Comparison of ENCODE assay signal across 10 cellular contexts in the genomic region with DNA sequence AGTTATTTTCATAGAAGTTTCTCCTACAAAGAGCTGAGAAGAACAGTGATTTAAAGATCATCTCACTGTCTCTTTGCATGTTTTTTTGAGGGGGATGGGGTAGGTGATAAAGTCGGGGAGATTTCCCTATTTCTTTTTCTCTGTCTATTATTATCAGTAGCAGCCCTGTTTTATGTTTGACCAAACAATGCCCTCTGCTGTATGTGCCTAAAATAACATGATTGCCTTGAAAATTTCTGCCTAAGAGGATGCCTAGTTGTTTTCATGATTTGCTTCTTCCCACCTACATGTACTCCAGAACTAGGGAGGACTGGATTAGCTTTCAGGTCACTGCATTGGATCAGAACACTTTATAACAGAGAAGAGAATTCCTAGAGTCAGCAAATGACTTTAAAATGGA.
DNase-seq lines count a peak whose midpoint lies in the region; FAIRE-seq and TF ChIP-seq lines count a peak whose summit lies in the region.
"Had no signal": no experiment of that assay in that cellular context is flagged by ENCODE, and none has a peak within 500 bp of the region (broad histone marks: within the 10 kb centered on the region; RNA-seq: fewer than 3 reads in every experiment).

No MANE protein-coding gene starts in this region.

- peaks cover 35% of the 10 kb centered on the region for H3K4me1 Mint-ChIP-seq in mesothelial cell of epicardium

- H3K9me3 Mint-ChIP-seq in mesothelial cell of epicardium, result peaks cover 3% of the 10 kb centered on the region

- no peak overlapping the region for H3K27ac Mint-ChIP-seq in mesothelial cell of epicardium
- H3K27ac Mint-ChIP-seq: activated naive CD4-positive, alpha-beta T cell treated with anti-CD3 and anti-CD28 coated beads, Interleukin-2, amount 50 U/mL, for 72 hours had no signal

- TF ChIP-seq CTCF in GM10248 (IDR thresholded peaks at IDR 0.05; ENCODE audit: control extremely low read depth, extremely low read depth, low read depth, missing control alignments) (no peak), WERI-Rb-1 (IDR thresholded peaks at IDR 0.05; ENCODE audit: low read depth, low read length) (0 out of 2 replicates have a peak, but pooled peaks have one; percentile 24), mesothelial cell of epicardium (IDR thresholded peaks at IDR 0.05; ENCODE audit: unreplicated experiment) (peak; percentile 52), adrenal gland (IDR thresholded peaks at IDR 0.05) (peak in 3 of 6 experiments; percentile 16 to 23 (median 21))

- H3K4me1 ChIP-seq in adrenal gland (replicated peaks in 1 of 2), result no peaks in the 10 kb centered on the region

- no peaks in the 10 kb centered on the region for H3K27me3 Mint-ChIP-seq in mesothelial cell of epicardium (ENCODE audit: low read depth)

- H3K4me3 Mint-ChIP-seq in mesothelial cell of epicardium, result no peak overlapping the region

- TF ChIP-seq POLR2A in adrenal gland (IDR thresholded peaks at IDR 0.05) (no peak), GM12891 (IDR thresholded peaks at IDR 0.05; ENCODE audit: low read depth, low read length) (no peak)

- no peak for FAIRE-seq in GM12891 (lab: Jason Lieb, UNC)

- CTCF ChIA-PET in GM10248 (lab: Yijun Ruan, JAX), result no interaction called here

- H3K27me3 ChIP-seq in WERI-Rb-1 (ENCODE audit: insufficient read depth, low read depth, severe bottlenecking) (peaks cover 41% of the 10 kb centered on the region), adrenal gland (no peaks in the 10 kb centered on the region)

- 0 to 9% (median 5%) methylated on average over 1 of the region's 1 CpG for WGBS in adrenal gland, 4 donors

- H3K9me3 ChIP-seq in WERI-Rb-1 (ENCODE audit: severe bottlenecking) (no peaks in the 10 kb centered on the region), adrenal gland (replicated peaks in 1 of 3) (no peaks in the 10 kb centered on the region)

- intact Hi-C loops in adrenal gland (cut with DNase I), result no loop called here

- H3K36me3 ChIP-seq in WERI-Rb-1, result no peaks in the 10 kb centered on the region
- no peaks in the 10 kb centered on the region for H3K36me3 ChIP-seq in adrenal gland (replicated peaks in 1 of 2)

- DNase-seq in GM10248 (ENCODE audit: extremely low spot score), result peak; percentile 5
- peak; percentile 4 for DNase-seq in M059J (ENCODE audit: low read depth)
- no peak for DNase-seq in WERI-Rb-1
- no peak for DNase-seq in mesothelial cell of epicardium (ENCODE audit: low spot score in 2 of 2, unreplicated experiment in 2 of 2)
- no peak for DNase-seq in adrenal gland
- no peak for DNase-seq in RPMI8226
- DNase-seq in AG08395 (ENCODE audit: low spot score), result no peak
- no peak for DNase-seq in GM12891 (ENCODE audit: insufficient read length, low spot score)
- DNase-seq: HCEC 1CT had no signal

- H3K4me3 ChIP-seq in WERI-Rb-1 (ENCODE audit: low read depth, low read length) (no peak overlapping the region), adrenal gland (no peak overlapping the region)

- no peak overlapping the region for H3K27ac ChIP-seq in WERI-Rb-1
- no peak overlapping the region for H3K27ac ChIP-seq in adrenal gland

- H3K36me3 Mint-ChIP-seq in mesothelial cell of epicardium, result peaks cover 3% of the 10 kb centered on the region
- H3K36me3 Mint-ChIP-seq: activated naive CD4-positive, alpha-beta T cell treated with anti-CD3 and anti-CD28 coated beads, Interleukin-2, amount 50 U/mL, for 72 hours had no signal

- POLR2A ChIA-PET in GM10248 (lab: Yijun Ruan, JAX), result no interaction called here

TF ChIP-seq in GM12891, 5 proteins besides CTCF, POLR2A, EP300 and RAD21:
- TF ChIP-seq PAX5 (IDR thresholded peaks at IDR 0.05; ENCODE audit: insufficient read depth, low read length, severe bottlenecking) (no peak), SPI1 (IDR thresholded peaks at IDR 0.05; ENCODE audit: low read depth, low read length) (no peak), POU2F2 (IDR thresholded peaks at IDR 0.05; ENCODE audit: low read depth, low read length) (no peak), POLR2AphosphoS5 (IDR thresholded peaks at IDR 0.05; ENCODE audit: low read depth, low read length) (no peak), TAF1 (IDR thresholded peaks at IDR 0.05; ENCODE audit: low read depth, low read length) (no peak)

Comparison
In these comparisons a context has a peak if more than half of its experiments do, and no peak if none do; other contexts are left out.
1. DNase-seq: peak in GM10248 (single experiment) and M059J (single experiment); none in WERI-Rb-1 (single experiment), mesothelial cell of epicardium (0 of 2), adrenal gland (0 of 7), RPMI8226 (single experiment), AG08395 (single experiment) and GM12891 (single experiment).